Comparison of ENCODE assay signal across 19 cellular contexts in the genomic region with DNA sequence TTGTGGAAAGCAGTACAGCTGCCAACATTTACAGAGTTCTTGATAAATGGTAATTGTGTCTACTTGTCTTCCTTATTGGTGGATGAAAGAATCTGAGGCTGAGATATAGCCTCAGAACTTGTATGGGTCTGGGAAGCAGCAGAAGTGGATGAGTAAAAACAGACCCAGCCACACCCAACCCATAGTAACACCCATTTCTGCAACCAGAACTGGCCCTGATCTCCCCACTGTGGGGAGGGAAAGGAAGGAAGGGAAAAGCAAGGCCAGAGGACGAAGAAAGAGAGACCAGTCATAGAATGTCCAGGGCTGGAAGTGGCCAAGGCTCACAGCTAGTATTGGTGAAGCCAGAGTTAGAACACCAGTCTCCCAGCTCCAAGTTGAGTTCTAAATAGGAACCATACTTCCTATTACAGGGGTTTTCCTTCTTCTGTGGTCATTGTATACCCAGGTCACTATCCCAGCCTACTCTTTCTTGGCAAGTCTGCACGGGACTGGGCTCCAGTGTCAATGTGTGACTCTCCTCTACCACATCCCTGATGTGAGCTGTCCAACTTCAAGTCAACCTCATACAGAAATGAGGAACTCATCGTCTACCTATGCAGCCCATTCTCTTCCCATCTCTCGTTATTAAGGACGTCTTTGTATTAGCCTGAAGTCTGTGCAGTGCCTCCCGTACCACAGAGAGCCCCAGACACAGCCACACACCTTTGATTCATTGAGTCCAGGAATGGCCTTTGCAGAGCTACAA. TPM values are rescaled to one million over a fixed set of nuclear protein-coding genes. Genes with fewer than 3 reads are reported as not detected.
DNase-seq lines count a peak whose midpoint lies in the region; ATAC-seq and TF ChIP-seq lines count a peak whose summit lies in the region.
"Had no signal": no experiment of that assay in that cellular context is flagged by ENCODE, and none has a peak within 500 bp of the region (broad histone marks: within the 10 kb centered on the region; RNA-seq: fewer than 3 reads in every experiment).

No MANE protein-coding gene starts in this region.

- H4K20me1 ChIP-seq in OCI-LY1 (ENCODE audit: insufficient read depth, low read length), result no peaks in the 10 kb centered on the region

- peak overlapping the region; percentile 20; the same call in 1 of the 2 replicates for H3K4me2 ChIP-seq in OCI-LY1 (ENCODE audit: low read length)
- H3K4me2 ChIP-seq: A549 had no signal

- no peaks in the 10 kb centered on the region for H3K27me3 ChIP-seq in OCI-LY1 (ENCODE audit: insufficient read depth, low read length)
- H3K27me3 ChIP-seq: gastrocnemius medialis, spleen had no signal

- H3K27ac Mint-ChIP-seq in activated T-cell treated with anti-CD3 and anti-CD28 coated beads, Interleukin-2, amount 50 U/mL, for 24 hours, result peak overlapping the region; percentile 99
- H3K27ac Mint-ChIP-seq in activated naive CD8-positive, alpha-beta T cell treated with anti-CD3 and anti-CD28 coated beads for 36 hours, result peak overlapping the region; percentile 89
- H3K27ac Mint-ChIP-seq in stimulated activated effector memory CD8-positive, alpha-beta T cell treated with anti-CD3 and anti-CD28 coated beads, Interleukin-12 subunit alpha, Interleukin-12 subunit beta, amount 100 ng/mL, for 72 hours, result peak overlapping the region; percentile 86

- H3K27me3 Mint-ChIP-seq in activated T-cell treated with anti-CD3 and anti-CD28 coated beads, Interleukin-2, amount 50 U/mL, for 24 hours, result no peaks in the 10 kb centered on the region
- no peaks in the 10 kb centered on the region for H3K27me3 Mint-ChIP-seq in activated naive CD8-positive, alpha-beta T cell treated with anti-CD3 and anti-CD28 coated beads for 36 hours

- peak; percentile 6 for ATAC-seq in stimulated activated effector memory CD8-positive, alpha-beta T cell treated with anti-CD3 and anti-CD28 coated beads, Interleukin-12 subunit alpha, Interleukin-12 subunit beta, amount 100 ng/mL, for 72 hours
- ATAC-seq in GM21737 (IDR thresholded peaks at IDR 0.05; ENCODE audit: unreplicated experiment), result no peak
- ATAC-seq: A549, gastrocnemius medialis had no signal

- no peaks in the 10 kb centered on the region for H3K9me2 ChIP-seq in OCI-LY1 (ENCODE audit: low read depth, low read length)

- no peaks in the 10 kb centered on the region for H3K79me2 ChIP-seq in OCI-LY1 (ENCODE audit: insufficient read depth, low read length)

- no peak overlapping the region; the same call in 1 of the 2 replicates for H3K9ac ChIP-seq in OCI-LY1 (ENCODE audit: low read length)

- H3K4me3 ChIP-seq in OCI-LY1 (ENCODE audit: low read depth, low read length, poor library complexity, severe bottlenecking) (no peak overlapping the region), foreskin fibroblast (ENCODE audit: low read depth in 1 of 2, low read length in 2 of 2) (no peak overlapping the region)
- H3K4me3 ChIP-seq: A549, gastrocnemius medialis, spleen, thoracic aorta had no signal

- H2AFZ ChIP-seq in OCI-LY1 (ENCODE audit: low read length), result no peak overlapping the region

- H3K9me3 ChIP-seq in OCI-LY1 (ENCODE audit: low read length), result no peaks in the 10 kb centered on the region
- H3K9me3 ChIP-seq: A549, gastrocnemius medialis, spleen, thoracic aorta had no signal

- H3F3A ChIP-seq in OCI-LY1 (ENCODE audit: insufficient read depth, low read length), result no peaks in the 10 kb centered on the region

- TF ChIP-seq CTCF in OCI-LY1 (IDR thresholded peaks at IDR 0.05; ENCODE audit: low read length) (no peak), foreskin fibroblast (IDR thresholded peaks at IDR 0.05; ENCODE audit: low read depth, low read length) (no peak)

- peaks cover 99% of the 10 kb centered on the region for H3K36me3 Mint-ChIP-seq in activated T-cell treated with anti-CD3 and anti-CD28 coated beads, Interleukin-2, amount 50 U/mL, for 24 hours (ENCODE audit: low read depth)
- peaks cover 94% of the 10 kb centered on the region for H3K36me3 Mint-ChIP-seq in activated naive CD8-positive, alpha-beta T cell treated with anti-CD3 and anti-CD28 coated beads for 36 hours
- H3K36me3 Mint-ChIP-seq in stimulated activated effector memory CD8-positive, alpha-beta T cell treated with anti-CD3 and anti-CD28 coated beads, Interleukin-12 subunit alpha, Interleukin-12 subunit beta, amount 100 ng/mL, for 72 hours, result peaks cover 100% of the 10 kb centered on the region

- no peak for DNase-seq in activated T-cell treated with anti-CD3 and anti-CD28 coated beads, Interleukin-2, amount 50 U/mL, for 24 hours
- DNase-seq in activated T-cell treated with anti-CD3 and anti-CD28 coated beads for 4 hours (no peak), foreskin fibroblast (no peak), putamen (ENCODE audit: low spot score) (no peak)
- DNase-seq in activated naive CD8-positive, alpha-beta T cell treated with anti-CD3 and anti-CD28 coated beads for 36 hours, result no peak
- DNase-seq in stimulated activated effector memory CD8-positive, alpha-beta T cell treated with anti-CD3 and anti-CD28 coated beads, Interleukin-12 subunit alpha, Interleukin-12 subunit beta, amount 100 ng/mL, for 72 hours (ENCODE audit: low spot score in 2 of 2), result no peak
- DNase-seq: DMS79, gastrocnemius medialis, kidney glomerular epithelial cell, MM.1S, NCI-H1694 treated with DMSO at 0.1 percent for 48 hours, NCI-H345, spleen had no signal

- H3K4me1 Mint-ChIP-seq in activated T-cell treated with anti-CD3 and anti-CD28 coated beads, Interleukin-2, amount 50 U/mL, for 24 hours (ENCODE audit: low read depth), result peaks cover 97% of the 10 kb centered on the region
- H3K4me1 Mint-ChIP-seq in activated naive CD8-positive, alpha-beta T cell treated with anti-CD3 and anti-CD28 coated beads for 36 hours, result peaks cover 96% of the 10 kb centered on the region
- H3K4me1 Mint-ChIP-seq in stimulated activated effector memory CD8-positive, alpha-beta T cell treated with anti-CD3 and anti-CD28 coated beads, Interleukin-12 subunit alpha, Interleukin-12 subunit beta, amount 100 ng/mL, for 72 hours, result peaks cover 93% of the 10 kb centered on the region

- peak overlapping the region; percentile 64 for H3K4me3 Mint-ChIP-seq in activated T-cell treated with anti-CD3 and anti-CD28 coated beads, Interleukin-2, amount 50 U/mL, for 24 hours
- peak overlapping the region; percentile 65 for H3K4me3 Mint-ChIP-seq in activated naive CD8-positive, alpha-beta T cell treated with anti-CD3 and anti-CD28 coated beads for 36 hours
- H3K4me3 Mint-ChIP-seq in stimulated activated effector memory CD8-positive, alpha-beta T cell treated with anti-CD3 and anti-CD28 coated beads, Interleukin-12 subunit alpha, Interleukin-12 subunit beta, amount 100 ng/mL, for 72 hours, result peak overlapping the region; percentile 60

- peaks cover 5% of the 10 kb centered on the region for H3K9me3 Mint-ChIP-seq in activated T-cell treated with anti-CD3 and anti-CD28 coated beads, Interleukin-2, amount 50 U/mL, for 24 hours
- peaks cover 13% of the 10 kb centered on the region for H3K9me3 Mint-ChIP-seq in activated naive CD8-positive, alpha-beta T cell treated with anti-CD3 and anti-CD28 coated beads for 36 hours
- H3K9me3 Mint-ChIP-seq in stimulated activated effector memory CD8-positive, alpha-beta T cell treated with anti-CD3 and anti-CD28 coated beads, Interleukin-12 subunit alpha, Interleukin-12 subunit beta, amount 100 ng/mL, for 72 hours, result no peaks in the 10 kb centered on the region

- peak overlapping the region; percentile 94 for H3K27ac ChIP-seq in OCI-LY1 (ENCODE audit: low read depth, low read length, poor library complexity, severe bottlenecking)
- H3K27ac ChIP-seq: A549, epithelial cell of prostate, gastrocnemius medialis, thoracic aorta had no signal

- peaks cover 66% of the 10 kb centered on the region for H3K36me3 ChIP-seq in OCI-LY1 (ENCODE audit: insufficient read depth, low read length)
- H3K36me3 ChIP-seq: gastrocnemius medialis, thoracic aorta had no signal

- H3K4me1 ChIP-seq in OCI-LY1 (ENCODE audit: insufficient read depth, low read length, severe bottlenecking), result peaks cover 66% of the 10 kb centered on the region
- H3K4me1 ChIP-seq: A549, gastrocnemius medialis had no signal

RNA-seq across cellular contexts. Expression of a gene that starts 35.9 kb away (rescaled TPM):
- total RNA-seq in activated naive CD8-positive, alpha-beta T cell treated with anti-CD3 and anti-CD28 coated beads for 36 hours, result 100 to 1,000 TPM; 200 to 204 TPM

RNA-seq across cellular contexts. Expression of a gene that starts 49.4 kb away (rescaled TPM):
- total RNA-seq in activated naive CD8-positive, alpha-beta T cell treated with anti-CD3 and anti-CD28 coated beads for 36 hours, result 100 to 1,000 TPM; 324 to 325 TPM

RNA-seq across cellular contexts. Expression of a gene that starts 50.5 kb away (rescaled TPM):
- total RNA-seq in activated naive CD8-positive, alpha-beta T cell treated with anti-CD3 and anti-CD28 coated beads for 36 hours, result under 1 TPM; 0.46 to 0.47 TPM
- total RNA-seq: gastrocnemius medialis, mesenteric fat pad, spleen, thoracic aorta had no signal
